Comparison of ENCODE assay signal across 31 cellular contexts in genomic region chr12:97223419-97223818, GRCh38.
A peak's percentile ranks its signal among the peaks of the same experiment; 100 is the strongest.
DNase-seq lines count a peak whose midpoint lies in the region; ATAC-seq and TF ChIP-seq lines count a peak whose summit lies in the region.
"Had no signal": no experiment of that assay in that cellular context is flagged by ENCODE, and none has a peak within 500 bp of the region (broad histone marks: within the 10 kb centered on the region; RNA-seq: fewer than 3 reads in every experiment).

No MANE protein-coding gene starts in this region.

- no peaks in the 10 kb centered on the region for H3K36me3 Mint-ChIP-seq in endodermal cell (ENCODE audit: low read depth)
- H3K36me3 Mint-ChIP-seq: CD8-positive, alpha-beta T cell; memory B cell; stimulated activated effector memory CD8-positive, alpha-beta T cell treated with anti-CD3 and anti-CD28 coated beads, Interleukin-12 subunit alpha, Interleukin-12 subunit beta, amount 100 ng/mL, for 72 hours had no signal

- TF ChIP-seq CTCF in GM12865 (IDR thresholded peaks at IDR 0.05; ENCODE audit: insufficient read depth, low read depth, low read length, missing control alignments), result no peak
- TF ChIP-seq CTCF in endodermal cell (conservative IDR thresholded peaks at IDR 0.05), result no peak

- H3K4me3 Mint-ChIP-seq in endodermal cell, result no peak overlapping the region
- H3K4me3 Mint-ChIP-seq: activated naive CD4-positive, alpha-beta T cell treated with anti-CD3 and anti-CD28 coated beads for 36 hours; CD8-positive, alpha-beta T cell; effector memory CD8-positive, alpha-beta T cell; memory B cell; stimulated activated effector memory CD8-positive, alpha-beta T cell treated with anti-CD3 and anti-CD28 coated beads, Interleukin-12 subunit alpha, Interleukin-12 subunit beta, amount 100 ng/mL, for 72 hours; T-helper 17 cell had no signal

- peak; percentile 65 for ATAC-seq in GM18868 (IDR thresholded peaks at IDR 0.05; ENCODE audit: unreplicated experiment)
- ATAC-seq in HG02885 (IDR thresholded peaks at IDR 0.05; ENCODE audit: poor library complexity, unreplicated experiment), result peak; percentile 80
- no peak for ATAC-seq in GM21381 (IDR thresholded peaks at IDR 0.05; ENCODE audit: unreplicated experiment)
- ATAC-seq: CD8-positive, alpha-beta T cell; effector memory CD8-positive, alpha-beta T cell; left lobe of liver; Panc1; stimulated activated effector memory CD8-positive, alpha-beta T cell treated with anti-CD3 and anti-CD28 coated beads, Interleukin-12 subunit alpha, Interleukin-12 subunit beta, amount 100 ng/mL, for 72 hours; T-helper 17 cell had no signal

- H3K27me3 ChIP-seq in Karpas-422 (ENCODE audit: low read length) (no peaks in the 10 kb centered on the region), endodermal cell (ENCODE audit: control insufficient read depth, insufficient read depth, low read length, poor library complexity, severe bottlenecking) (no peaks in the 10 kb centered on the region)
- H3K27me3 ChIP-seq: adrenal gland, BE2C, ovary, upper lobe of left lung had no signal

- H3K27ac Mint-ChIP-seq in endodermal cell, result no peak overlapping the region
- H3K27ac Mint-ChIP-seq: activated naive CD4-positive, alpha-beta T cell treated with anti-CD3 and anti-CD28 coated beads for 36 hours; CD8-positive, alpha-beta T cell; effector memory CD8-positive, alpha-beta T cell; memory B cell; stimulated activated effector memory CD8-positive, alpha-beta T cell treated with anti-CD3 and anti-CD28 coated beads, Interleukin-12 subunit alpha, Interleukin-12 subunit beta, amount 100 ng/mL, for 72 hours; T-helper 17 cell had no signal

- 93% methylated on average over 1 of the region's 1 CpG; no CpG with 5 or more reads in 1 of the 2 experiments for WGBS in endodermal cell (ENCODE audit: insufficient coverage in 1 of 2, insufficient read length in 1 of 2), 2 experiments

- H3K9me3 ChIP-seq in Karpas-422 (ENCODE audit: low read length), result no peaks in the 10 kb centered on the region
- no peaks in the 10 kb centered on the region for H3K9me3 ChIP-seq in endodermal cell (ENCODE audit: control insufficient read depth, low read length)
- H3K9me3 ChIP-seq: adrenal gland, BE2C, ovary, upper lobe of left lung had no signal

- H3K9me2 ChIP-seq in Karpas-422 (replicated peaks; ENCODE audit: insufficient read depth, low read length), result no peaks in the 10 kb centered on the region

- H3K9me3 Mint-ChIP-seq in endodermal cell, result peaks cover 4% of the 10 kb centered on the region
- H3K9me3 Mint-ChIP-seq: activated naive CD4-positive, alpha-beta T cell treated with anti-CD3 and anti-CD28 coated beads for 36 hours; memory B cell; stimulated activated effector memory CD8-positive, alpha-beta T cell treated with anti-CD3 and anti-CD28 coated beads, Interleukin-12 subunit alpha, Interleukin-12 subunit beta, amount 100 ng/mL, for 72 hours had no signal

- no peaks in the 10 kb centered on the region for H4K20me1 ChIP-seq in Karpas-422 (ENCODE audit: insufficient read depth, low read depth, low read length)

- peak; percentile 18 for DNase-seq in GM12865 (ENCODE audit: low read depth)
- DNase-seq in Karpas-422, result no peak
- no peak for DNase-seq in endodermal cell
- DNase-seq in midbrain (lab: John Stamatoyannopoulos, UW), result no peak
- no peak for DNase-seq in NCI-H146 (lab: John Stamatoyannopoulos, UW)
- DNase-seq: ACHN; activated CD4-positive, alpha-beta T cell treated with anti-CD3 and anti-CD28 coated beads, Interleukin-2, amount 50 U/mL, for 48 hours; activated CD4-positive, CD25-positive, alpha-beta regulatory T cell treated with anti-CD3 and anti-CD28 coated beads, Interleukin-2, amount 50 U/mL, for 72 hours; activated naive CD4-positive, alpha-beta T cell treated with anti-CD3 and anti-CD28 coated beads for 36 hours; adrenal gland; BE2C; CD8-positive, alpha-beta T cell; central memory CD4-positive, alpha-beta T cell; effector memory CD8-positive, alpha-beta T cell; erythroblast; glutamatergic neuron; GM23248; NCI-H187 treated with DMSO at 0.1 percent for 48 hours; NCI-H526 treated with DMSO at 0.1 percent for 48 hours; ovary; SHP77; substantia nigra; T-helper 17 cell; upper lobe of left lung had no signal

- H3K4me2 ChIP-seq in Karpas-422 (ENCODE audit: low read depth, low read length, poor library complexity, severe bottlenecking), result peak overlapping the region; percentile 42

- no peak overlapping the region for H2AFZ ChIP-seq in Karpas-422 (ENCODE audit: low read length)
- H2AFZ ChIP-seq: GM23248 had no signal

- H3K4me3 ChIP-seq in GM12865 (ENCODE audit: low read depth, low read length), result no peak overlapping the region
- H3K4me3 ChIP-seq in Karpas-422 (ENCODE audit: low read length), result no peak overlapping the region
- no peak overlapping the region for H3K4me3 ChIP-seq in endodermal cell (ENCODE audit: low read length)
- H3K4me3 ChIP-seq: adrenal gland, GM23248, ovary, upper lobe of left lung had no signal

- H3K79me2 ChIP-seq in Karpas-422 (ENCODE audit: low read length), result no peaks in the 10 kb centered on the region

- H3K4me1 ChIP-seq in Karpas-422 (ENCODE audit: low read length) (peaks cover 43% of the 10 kb centered on the region), endodermal cell (ENCODE audit: control insufficient read depth, insufficient read depth, low read length) (no peaks in the 10 kb centered on the region)
- H3K4me1 ChIP-seq: adrenal gland, BE2C, upper lobe of left lung had no signal

- H3K27ac ChIP-seq in Karpas-422 (ENCODE audit: low read length) (no peak overlapping the region), endodermal cell (ENCODE audit: low read depth, low read length) (no peak overlapping the region)
- H3K27ac ChIP-seq: adrenal gland, GM23248, ovary, upper lobe of left lung had no signal

- no peaks in the 10 kb centered on the region for H3K27me3 Mint-ChIP-seq in endodermal cell (ENCODE audit: insufficient read depth)
- H3K27me3 Mint-ChIP-seq: T-helper 17 cell had no signal

- H3K36me3 ChIP-seq in Karpas-422 (ENCODE audit: insufficient read depth, low read length) (no peaks in the 10 kb centered on the region), endodermal cell (ENCODE audit: control insufficient read depth, insufficient read depth, low read length) (no peaks in the 10 kb centered on the region)
- H3K36me3 ChIP-seq: adrenal gland, BE2C, ovary, upper lobe of left lung had no signal

- H3K9ac ChIP-seq in Karpas-422 (ENCODE audit: low read length), result no peak overlapping the region
- H3K9ac ChIP-seq in endodermal cell (ENCODE audit: extremely low read depth, low read length, poor library complexity, severe bottlenecking), result no peak overlapping the region
- H3K9ac ChIP-seq: GM23248 had no signal

- no peaks in the 10 kb centered on the region for H3K4me1 Mint-ChIP-seq in endodermal cell
- H3K4me1 Mint-ChIP-seq: stimulated activated effector memory CD8-positive, alpha-beta T cell treated with anti-CD3 and anti-CD28 coated beads, Interleukin-12 subunit alpha, Interleukin-12 subunit beta, amount 100 ng/mL, for 72 hours; T-helper 17 cell had no signal
